In genomic region chr16:57020651-57021050, GRCh38 we compare ENCODE assay signal across 27 cellular contexts. TPM values are rescaled to one million over a fixed set of nuclear protein-coding genes. Genes with fewer than 3 reads are reported as not detected.
A peak's percentile ranks its signal among the peaks of the same experiment; 100 is the strongest.
DNase-seq lines count a peak whose midpoint lies in the region; ATAC-seq and TF ChIP-seq lines count a peak whose summit lies in the region.
"Had no signal": no experiment of that assay in that cellular context is flagged by ENCODE, and none has a peak within 500 bp of the region (broad histone marks: within the 10 kb centered on the region; RNA-seq: fewer than 3 reads in every experiment).

No MANE protein-coding gene starts in this region.

- no peak for ATAC-seq in CD4-positive, alpha-beta T cell (ENCODE audit: poor library complexity)
- ATAC-seq in activated T-helper 17 cell treated with anti-CD3 and anti-CD28 coated beads, Interleukin-2, amount 50 U/mL, for 72 hours (replicated peaks) = no peak
- no peak for ATAC-seq in natural killer cell treated with Interleukin-12 subunit alpha and Interleukin-12 subunit beta and Interleukin-15 and Interleukin-18, amount 100 ng/mL, for 72 hours
- ATAC-seq: A549, left lung had no signal

- H3K36me3 Mint-ChIP-seq in activated CD4-positive, alpha-beta memory T cell treated with anti-CD3 and anti-CD28 coated beads for 36 hours = peaks cover 80% of the 10 kb centered on the region
- H3K36me3 Mint-ChIP-seq in activated CD4-positive, alpha-beta memory T cell treated with anti-CD3 and anti-CD28 coated beads, Interleukin-2, amount 10 ng/mL, durations not matched to agents 7 days and 5 days (ENCODE audit: low read depth) = peaks cover 84% of the 10 kb centered on the region
- peaks cover 92% of the 10 kb centered on the region for H3K36me3 Mint-ChIP-seq in CD4-positive, alpha-beta T cell (ENCODE audit: low read depth)
- peaks cover 96% of the 10 kb centered on the region for H3K36me3 Mint-ChIP-seq in activated T-helper 17 cell treated with anti-CD3 and anti-CD28 coated beads, Interleukin-2, amount 50 U/mL, for 72 hours (ENCODE audit: low read depth)
- H3K36me3 Mint-ChIP-seq in natural killer cell treated with Interleukin-12 subunit alpha and Interleukin-12 subunit beta and Interleukin-15 and Interleukin-18, amount 100 ng/mL, for 72 hours = peaks cover 30% of the 10 kb centered on the region

- DNase-seq in activated CD4-positive, alpha-beta memory T cell treated with anti-CD3 and anti-CD28 coated beads for 36 hours = no peak
- DNase-seq in activated CD4-positive, alpha-beta memory T cell treated with anti-CD3 and anti-CD28 coated beads, Interleukin-2, amount 10 ng/mL, durations not matched to agents 7 days and 5 days = no peak
- DNase-seq in CD4-positive, alpha-beta T cell = peak in 1 of 10 experiments; percentile 22
- peak; percentile 46 for DNase-seq in natural killer cell treated with Interleukin-12 subunit alpha and Interleukin-12 subunit beta and Interleukin-15 and Interleukin-18, amount 100 ng/mL, for 72 hours (ENCODE audit: low spot score)
- DNase-seq in islet precursor cell = no peak
- DNase-seq in foreskin fibroblast = no peak
- DNase-seq in NAMALWA (ENCODE audit: low spot score) = no peak
- DNase-seq: AML-193, cerebellar nuclear complex, COR-L47, DMS53, GOT3, hypothalamus, left lung, mesendoderm, NCI-H1048, NCI-H187, NCI-H2171, NCI-H524, occipital lobe, SHP77, small intestine, tibial artery had no signal

- CTCF ChIA-PET in activated CD4-positive, alpha-beta memory T cell treated with anti-CD3 and anti-CD28 coated beads for 36 hours (lab: Charles Lee) = interaction anchor here (0.7 to 0.9 kb wide), 3 partner anchors 21 to 57 kb away, joined by 3 to 4 read pairs (median 3); no protein-coding TSS in a partner anchor
- CTCF ChIA-PET in activated CD4-positive, alpha-beta memory T cell treated with anti-CD3 and anti-CD28 coated beads, Interleukin-2, amount 10 ng/mL, durations not matched to agents 7 days and 5 days (lab: Charles Lee) = interaction anchor here (0.7 to 1.4 kb wide), 2 partner anchors 21 to 31 kb away, joined by 3 read pairs; no protein-coding TSS in a partner anchor
- CTCF ChIA-PET in CD4-positive, alpha-beta T cell (lab: Charles Lee) = interaction anchor here (0.8 kb wide), 1 partner anchor 11 kb away, joined by 3 read pairs; no protein-coding TSS in a partner anchor

- POLR2A ChIA-PET in activated CD4-positive, alpha-beta memory T cell treated with anti-CD3 and anti-CD28 coated beads for 36 hours (lab: Charles Lee) = interaction anchor here (0.7 to 1.6 kb wide), 2 partner anchors 20 to 23 kb away, joined by 3 to 8 read pairs; no protein-coding TSS in a partner anchor
- POLR2A ChIA-PET in activated CD4-positive, alpha-beta memory T cell treated with anti-CD3 and anti-CD28 coated beads, Interleukin-2, amount 10 ng/mL, durations not matched to agents 7 days and 5 days (lab: Charles Lee) = interaction anchor here (1.1 to 1.7 kb wide), 6 partner anchors 9 to 89 kb away, joined by 3 to 7 read pairs (median 5); no protein-coding TSS in a partner anchor
- POLR2A ChIA-PET in CD4-positive, alpha-beta T cell (lab: Charles Lee) = interaction anchor here (0.6 to 1.5 kb wide), 7 partner anchors 9 to 79 kb away, joined by 3 to 6 read pairs (median 3); partner anchors contain the start of gene NLRC5

- no peak overlapping the region for H3K27ac ChIP-seq in CD4-positive, alpha-beta T cell (ENCODE audit: low read depth, low read length)
- H3K27ac ChIP-seq: A549, left lung, tibial artery had no signal

- no peak for TF ChIP-seq CTCF in CD4-positive, alpha-beta T cell (IDR thresholded peaks at IDR 0.05)
- TF ChIP-seq CTCF in foreskin fibroblast (IDR thresholded peaks at IDR 0.05; ENCODE audit: low read depth, low read length) = no peak

- H3K4me1 Mint-ChIP-seq in activated CD4-positive, alpha-beta memory T cell treated with anti-CD3 and anti-CD28 coated beads for 36 hours (ENCODE audit: low read depth) = peaks cover 87% of the 10 kb centered on the region
- peaks cover 57% of the 10 kb centered on the region for H3K4me1 Mint-ChIP-seq in activated CD4-positive, alpha-beta memory T cell treated with anti-CD3 and anti-CD28 coated beads, Interleukin-2, amount 10 ng/mL, durations not matched to agents 7 days and 5 days
- H3K4me1 Mint-ChIP-seq in CD4-positive, alpha-beta T cell (ENCODE audit: low read depth) = peaks cover 88% of the 10 kb centered on the region
- H3K4me1 Mint-ChIP-seq in activated T-helper 17 cell treated with anti-CD3 and anti-CD28 coated beads, Interleukin-2, amount 50 U/mL, for 72 hours = peaks cover 59% of the 10 kb centered on the region
- peaks cover 50 to 54% of the 10 kb centered on the region in 2 donors for H3K4me1 Mint-ChIP-seq in natural killer cell treated with Interleukin-12 subunit alpha and Interleukin-12 subunit beta and Interleukin-15 and Interleukin-18, amount 100 ng/mL, for 72 hours (ENCODE audit: low read depth in 2 of 2)

- no peaks in the 10 kb centered on the region for H3K27me3 ChIP-seq in CD4-positive, alpha-beta T cell (ENCODE audit: control insufficient read depth, insufficient read depth, low read length)
- H3K27me3 ChIP-seq: left lung, tibial artery had no signal

- intact Hi-C loops in activated CD4-positive, alpha-beta memory T cell treated with anti-CD3 and anti-CD28 coated beads for 36 hours (cut with micrococcal nuclease) = no loop called here
- intact Hi-C loops in CD4-positive, alpha-beta T cell (cut with DNase I, micrococcal nuclease) = no loop called here

- no peaks in the 10 kb centered on the region for H3K27me3 Mint-ChIP-seq in activated CD4-positive, alpha-beta memory T cell treated with anti-CD3 and anti-CD28 coated beads for 36 hours
- H3K27me3 Mint-ChIP-seq in activated CD4-positive, alpha-beta memory T cell treated with anti-CD3 and anti-CD28 coated beads, Interleukin-2, amount 10 ng/mL, durations not matched to agents 7 days and 5 days = no peaks in the 10 kb centered on the region
- no peaks in the 10 kb centered on the region for H3K27me3 Mint-ChIP-seq in CD4-positive, alpha-beta T cell
- no peaks in the 10 kb centered on the region for H3K27me3 Mint-ChIP-seq in activated T-helper 17 cell treated with anti-CD3 and anti-CD28 coated beads, Interleukin-2, amount 50 U/mL, for 72 hours
- H3K27me3 Mint-ChIP-seq in natural killer cell treated with Interleukin-12 subunit alpha and Interleukin-12 subunit beta and Interleukin-15 and Interleukin-18, amount 100 ng/mL, for 72 hours = no peaks in the 10 kb centered on the region
- H3K27me3 Mint-ChIP-seq: IgD-negative memory B cell had no signal

- no peaks in the 10 kb centered on the region for H3K9me3 Mint-ChIP-seq in activated CD4-positive, alpha-beta memory T cell treated with anti-CD3 and anti-CD28 coated beads for 36 hours
- H3K9me3 Mint-ChIP-seq in activated CD4-positive, alpha-beta memory T cell treated with anti-CD3 and anti-CD28 coated beads, Interleukin-2, amount 10 ng/mL, durations not matched to agents 7 days and 5 days = no peaks in the 10 kb centered on the region
- H3K9me3 Mint-ChIP-seq in CD4-positive, alpha-beta T cell = no peaks in the 10 kb centered on the region
- H3K9me3 Mint-ChIP-seq in activated T-helper 17 cell treated with anti-CD3 and anti-CD28 coated beads, Interleukin-2, amount 50 U/mL, for 72 hours = no peaks in the 10 kb centered on the region
- H3K9me3 Mint-ChIP-seq in natural killer cell treated with Interleukin-12 subunit alpha and Interleukin-12 subunit beta and Interleukin-15 and Interleukin-18, amount 100 ng/mL, for 72 hours = no peaks in the 10 kb centered on the region
- H3K9me3 Mint-ChIP-seq: IgD-negative memory B cell had no signal

- no peak overlapping the region for H3K4me3 Mint-ChIP-seq in activated CD4-positive, alpha-beta memory T cell treated with anti-CD3 and anti-CD28 coated beads for 36 hours
- no peak overlapping the region for H3K4me3 Mint-ChIP-seq in activated CD4-positive, alpha-beta memory T cell treated with anti-CD3 and anti-CD28 coated beads, Interleukin-2, amount 10 ng/mL, durations not matched to agents 7 days and 5 days
- H3K4me3 Mint-ChIP-seq in CD4-positive, alpha-beta T cell = no peak overlapping the region
- H3K4me3 Mint-ChIP-seq in activated T-helper 17 cell treated with anti-CD3 and anti-CD28 coated beads, Interleukin-2, amount 50 U/mL, for 72 hours = no peak overlapping the region
- H3K4me3 Mint-ChIP-seq in natural killer cell treated with Interleukin-12 subunit alpha and Interleukin-12 subunit beta and Interleukin-15 and Interleukin-18, amount 100 ng/mL, for 72 hours = no peak overlapping the region

- H3K9me3 ChIP-seq in CD4-positive, alpha-beta T cell (ENCODE audit: control insufficient read depth, low read length) = no peaks in the 10 kb centered on the region
- H3K9me3 ChIP-seq: A549, left lung, tibial artery had no signal

- H3K4me3 ChIP-seq in foreskin fibroblast (ENCODE audit: low read depth in 1 of 2, low read length in 2 of 2) = no peak overlapping the region
- H3K4me3 ChIP-seq: A549, left lung, tibial artery had no signal

- H3K27ac Mint-ChIP-seq in activated CD4-positive, alpha-beta memory T cell treated with anti-CD3 and anti-CD28 coated beads for 36 hours = peak overlapping the region; percentile 49
- no peak overlapping the region for H3K27ac Mint-ChIP-seq in activated CD4-positive, alpha-beta memory T cell treated with anti-CD3 and anti-CD28 coated beads, Interleukin-2, amount 10 ng/mL, durations not matched to agents 7 days and 5 days
- peak overlapping the region; percentile 84 for H3K27ac Mint-ChIP-seq in CD4-positive, alpha-beta T cell
- peak overlapping the region; percentile 85 for H3K27ac Mint-ChIP-seq in activated T-helper 17 cell treated with anti-CD3 and anti-CD28 coated beads, Interleukin-2, amount 50 U/mL, for 72 hours
- H3K27ac Mint-ChIP-seq in natural killer cell treated with Interleukin-12 subunit alpha and Interleukin-12 subunit beta and Interleukin-15 and Interleukin-18, amount 100 ng/mL, for 72 hours = peak overlapping the region in 1 of 2 donors; percentile 63

RNA-seq across cellular contexts. Expression of gene NLRC5, which starts 31.3 kb away (rescaled TPM):
- total RNA-seq in activated CD4-positive, alpha-beta memory T cell treated with anti-CD3 and anti-CD28 coated beads for 36 hours = 100 to 1,000 TPM; 151 to 167 TPM
- total RNA-seq in activated CD4-positive, alpha-beta memory T cell treated with anti-CD3 and anti-CD28 coated beads, Interleukin-2, amount 10 ng/mL, durations not matched to agents 7 days and 5 days = 100 to 1,000 TPM; 259 to 263 TPM
- total RNA-seq in CD4-positive, alpha-beta T cell = 100 to 1,000 TPM; 424 to 434 TPM
- total RNA-seq in activated T-helper 17 cell treated with anti-CD3 and anti-CD28 coated beads, Interleukin-2, amount 50 U/mL, for 72 hours = 100 to 1,000 TPM; 182 to 219 TPM
- total RNA-seq in natural killer cell treated with Interleukin-12 subunit alpha and Interleukin-12 subunit beta and Interleukin-15 and Interleukin-18, amount 100 ng/mL, for 72 hours = 100 to 1,000 TPM; 190 to 316 TPM

RNA-seq across cellular contexts. Expression of gene CETP, which starts 58.9 kb away (rescaled TPM):
- not detected for total RNA-seq in activated CD4-positive, alpha-beta memory T cell treated with anti-CD3 and anti-CD28 coated beads for 36 hours
- not detected for total RNA-seq in activated CD4-positive, alpha-beta memory T cell treated with anti-CD3 and anti-CD28 coated beads, Interleukin-2, amount 10 ng/mL, durations not matched to agents 7 days and 5 days
- not detected for total RNA-seq in CD4-positive, alpha-beta T cell
- not detected for total RNA-seq in activated T-helper 17 cell treated with anti-CD3 and anti-CD28 coated beads, Interleukin-2, amount 50 U/mL, for 72 hours
- total RNA-seq in natural killer cell treated with Interleukin-12 subunit alpha and Interleukin-12 subunit beta and Interleukin-15 and Interleukin-18, amount 100 ng/mL, for 72 hours = not detected
- total RNA-seq: G401 had no signal
